1 cellular context compared by ENCODE assay signal in genomic region chr11:13009921-13010736, GRCh38.
A peak's percentile ranks its signal among the peaks of the same experiment; 100 is the strongest.
TF ChIP-seq lines count a peak whose summit lies in the region.

No MANE protein-coding gene starts in this region.

TF ChIP-seq in WTC11, 78 proteins besides CTCF, POLR2A, EP300 and RAD21 (continued from another document):
- TF ChIP-seq ZNF219 (CRISPR knock-in tag; IDR thresholded peaks at IDR 0.05; ENCODE audit: borderline replicate concordance), result peak; percentile 95; the same call in 1 of the 2 replicates
- TF ChIP-seq PRDM15 (CRISPR knock-in tag; IDR thresholded peaks at IDR 0.05), result peak; percentile 68; the same call in 1 of the 2 replicates
- TF ChIP-seq NR1H2 (CRISPR knock-in tag; IDR thresholded peaks at IDR 0.05), result no peak
- TF ChIP-seq ZNF263 (CRISPR knock-in tag; IDR thresholded peaks at IDR 0.05; ENCODE audit: low read depth), result no peak; the same call in 1 of the 2 replicates
- TF ChIP-seq, protein P1, sequence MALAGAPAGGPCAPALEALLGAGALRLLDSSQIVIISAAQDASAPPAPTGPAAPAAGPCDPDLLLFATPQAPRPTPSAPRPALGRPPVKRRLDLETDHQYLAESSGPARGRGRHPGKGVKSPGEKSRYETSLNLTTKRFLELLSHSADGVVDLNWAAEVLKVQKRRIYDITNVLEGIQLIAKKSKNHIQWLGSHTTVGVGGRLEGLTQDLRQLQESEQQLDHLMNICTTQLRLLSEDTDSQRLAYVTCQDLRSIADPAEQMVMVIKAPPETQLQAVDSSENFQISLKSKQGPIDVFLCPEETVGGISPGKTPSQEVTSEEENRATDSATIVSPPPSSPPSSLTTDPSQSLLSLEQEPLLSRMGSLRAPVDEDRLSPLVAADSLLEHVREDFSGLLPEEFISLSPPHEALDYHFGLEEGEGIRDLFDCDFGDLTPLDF (CRISPR knock-in tag; IDR thresholded peaks at IDR 0.05), result peak; percentile 96
- TF ChIP-seq, protein P2, sequence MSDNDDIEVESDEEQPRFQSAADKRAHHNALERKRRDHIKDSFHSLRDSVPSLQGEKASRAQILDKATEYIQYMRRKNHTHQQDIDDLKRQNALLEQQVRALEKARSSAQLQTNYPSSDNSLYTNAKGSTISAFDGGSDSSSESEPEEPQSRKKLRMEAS (CRISPR knock-in tag; IDR thresholded peaks at IDR 0.05), result peak; percentile 96
- TF ChIP-seq NFYB (CRISPR knock-in tag; conservative IDR thresholded peaks at IDR 0.05; ENCODE audit: low read depth), result peak; percentile 53; the same call in 1 of the 2 replicates
- TF ChIP-seq, protein P3, sequence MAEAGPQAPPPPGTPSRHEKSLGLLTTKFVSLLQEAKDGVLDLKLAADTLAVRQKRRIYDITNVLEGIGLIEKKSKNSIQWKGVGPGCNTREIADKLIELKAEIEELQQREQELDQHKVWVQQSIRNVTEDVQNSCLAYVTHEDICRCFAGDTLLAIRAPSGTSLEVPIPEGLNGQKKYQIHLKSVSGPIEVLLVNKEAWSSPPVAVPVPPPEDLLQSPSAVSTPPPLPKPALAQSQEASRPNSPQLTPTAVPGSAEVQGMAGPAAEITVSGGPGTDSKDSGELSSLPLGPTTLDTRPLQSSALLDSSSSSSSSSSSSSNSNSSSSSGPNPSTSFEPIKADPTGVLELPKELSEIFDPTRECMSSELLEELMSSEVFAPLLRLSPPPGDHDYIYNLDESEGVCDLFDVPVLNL (CRISPR knock-in tag; IDR thresholded peaks at IDR 0.05; ENCODE audit: borderline replicate concordance, low read depth), result peak; percentile 88
- peak; percentile 90 for TF ChIP-seq CREB1 (CRISPR knock-in tag; IDR thresholded peaks at IDR 0.05)
- peak; percentile 95; the same call in 1 of the 2 replicates for TF ChIP-seq SMAD4 (CRISPR knock-in tag; IDR thresholded peaks at IDR 0.05)
- TF ChIP-seq ZSCAN18 (CRISPR knock-in tag; IDR thresholded peaks at IDR 0.05), result no peak
